Comparison of ENCODE assay signal across 1 cellular context in the genomic region with DNA sequence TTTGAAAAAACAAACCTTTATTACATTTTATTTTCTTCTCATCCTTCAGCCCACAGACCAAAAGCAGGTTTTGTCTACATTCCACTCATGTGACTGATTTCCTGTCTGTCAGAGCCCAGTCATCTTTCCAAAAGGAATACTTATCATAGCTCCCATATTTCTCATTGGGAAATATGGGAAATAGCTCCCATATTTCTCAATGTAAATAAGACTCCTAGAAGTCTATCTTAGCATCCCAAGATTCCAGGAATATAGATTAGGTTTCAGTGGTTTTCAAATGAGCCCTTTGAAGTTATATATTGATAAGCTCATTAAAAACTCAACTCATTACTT.
TF ChIP-seq lines count a peak whose summit lies in the region.

No MANE protein-coding gene starts in this region.

TF ChIP-seq in A549, 52 proteins besides CTCF, POLR2A, EP300 and RAD21 (continued from another document):
- TF ChIP-seq HOXA7 (CRISPR knock-in tag; IDR thresholded peaks at IDR 0.05) (no peak), FOXS1 (CRISPR knock-in tag; IDR thresholded peaks at IDR 0.05) (peak; percentile 60; the same call in 1 of the 2 replicates), SMC3 (IDR thresholded peaks at IDR 0.05) (0 out of 3 replicates have a peak, but pooled peaks have one; percentile 6), GATA3 (IDR thresholded peaks at IDR 0.05; ENCODE audit: borderline replicate concordance) (peak; percentile 78; the same call in 1 of the 2 replicates), CHD4 (IDR thresholded peaks at IDR 0.05; ENCODE audit: borderline replicate concordance) (no peak), FOSB (CRISPR knock-in tag; IDR thresholded peaks at IDR 0.05) (no peak), MAFK (IDR thresholded peaks at IDR 0.05; ENCODE audit: partially characterized antibody) (no peak), CHD2 (IDR thresholded peaks at IDR 0.05; ENCODE audit: low read length, partially characterized antibody) (no peak), HEYL (CRISPR knock-in tag; IDR thresholded peaks at IDR 0.05) (no peak), ZC3H11A (IDR thresholded peaks at IDR 0.05) (no peak), JUN (IDR thresholded peaks at IDR 0.05) (no peak), KDM5A (IDR thresholded peaks at IDR 0.05) (no peak), HOXB5 (CRISPR knock-in tag; IDR thresholded peaks at IDR 0.05) (no peak), CEBPB (IDR thresholded peaks at IDR 0.05) (peak in 1 of 2 experiments; percentile 83; a peak in 3 of 4 replicates), EHF (CRISPR knock-in tag; IDR thresholded peaks at IDR 0.05) (no peak), TP53 (CRISPR knock-in tag; IDR thresholded peaks at IDR 0.05) (no peak), HDAC2 (IDR thresholded peaks at IDR 0.05) (no peak), ESRRA (IDR thresholded peaks at IDR 0.05; ENCODE audit: borderline replicate concordance, low read length) (no peak), TFCP2L1 (CRISPR knock-in tag; IDR thresholded peaks at IDR 0.05) (no peak), HOXB13 (CRISPR knock-in tag; IDR thresholded peaks at IDR 0.05; ENCODE audit: low read depth) (no peak), ZSCAN20 (CRISPR knock-in tag; IDR thresholded peaks at IDR 0.05) (no peak), JUNB (IDR thresholded peaks at IDR 0.05) (peak; percentile 73), FOSL2 (IDR thresholded peaks at IDR 0.05) (peak; percentile 51; the same call in 1 of the 2 replicates), FOSL2 (CRISPR knock-in tag; IDR thresholded peaks at IDR 0.05) (peak; percentile 85), SREBF2 (IDR thresholded peaks at IDR 0.05) (no peak), ZFP36 (IDR thresholded peaks at IDR 0.05; ENCODE audit: borderline replicate concordance, partially characterized antibody) (no peak), RNF2 (IDR thresholded peaks at IDR 0.05; ENCODE audit: borderline replicate concordance, low read depth) (no peak), POLR2AphosphoS2 (conservative IDR thresholded peaks at IDR 0.05; ENCODE audit: low read length) (no peak), ZNF302 (CRISPR knock-in tag; IDR thresholded peaks at IDR 0.05) (no peak), RFX5 (IDR thresholded peaks at IDR 0.05) (no peak), RARB (CRISPR knock-in tag; IDR thresholded peaks at IDR 0.05) (no peak), CBX8 (IDR thresholded peaks at IDR 0.05) (no peak), RCOR1 (IDR thresholded peaks at IDR 0.05; ENCODE audit: low read depth, low read length) (no peak), MYC (IDR thresholded peaks at IDR 0.05; ENCODE audit: borderline replicate concordance, low read length) (no peak)
- TF ChIP-seq, protein P1, sequence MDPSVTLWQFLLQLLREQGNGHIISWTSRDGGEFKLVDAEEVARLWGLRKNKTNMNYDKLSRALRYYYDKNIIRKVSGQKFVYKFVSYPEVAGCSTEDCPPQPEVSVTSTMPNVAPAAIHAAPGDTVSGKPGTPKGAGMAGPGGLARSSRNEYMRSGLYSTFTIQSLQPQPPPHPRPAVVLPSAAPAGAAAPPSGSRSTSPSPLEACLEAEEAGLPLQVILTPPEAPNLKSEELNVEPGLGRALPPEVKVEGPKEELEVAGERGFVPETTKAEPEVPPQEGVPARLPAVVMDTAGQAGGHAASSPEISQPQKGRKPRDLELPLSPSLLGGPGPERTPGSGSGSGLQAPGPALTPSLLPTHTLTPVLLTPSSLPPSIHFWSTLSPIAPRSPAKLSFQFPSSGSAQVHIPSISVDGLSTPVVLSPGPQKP (IDR thresholded peaks at IDR 0.05; ENCODE audit: low read depth, low read length) = no peak
- TF ChIP-seq, protein P2, sequence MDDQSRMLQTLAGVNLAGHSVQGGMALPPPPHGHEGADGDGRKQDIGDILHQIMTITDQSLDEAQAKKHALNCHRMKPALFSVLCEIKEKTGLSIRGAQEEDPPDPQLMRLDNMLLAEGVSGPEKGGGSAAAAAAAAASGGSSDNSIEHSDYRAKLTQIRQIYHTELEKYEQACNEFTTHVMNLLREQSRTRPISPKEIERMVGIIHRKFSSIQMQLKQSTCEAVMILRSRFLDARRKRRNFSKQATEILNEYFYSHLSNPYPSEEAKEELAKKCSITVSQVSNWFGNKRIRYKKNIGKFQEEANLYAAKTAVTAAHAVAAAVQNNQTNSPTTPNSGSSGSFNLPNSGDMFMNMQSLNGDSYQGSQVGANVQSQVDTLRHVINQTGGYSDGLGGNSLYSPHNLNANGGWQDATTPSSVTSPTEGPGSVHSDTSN (IDR thresholded peaks at IDR 0.05) = no peak
- TF ChIP-seq, protein P3, sequence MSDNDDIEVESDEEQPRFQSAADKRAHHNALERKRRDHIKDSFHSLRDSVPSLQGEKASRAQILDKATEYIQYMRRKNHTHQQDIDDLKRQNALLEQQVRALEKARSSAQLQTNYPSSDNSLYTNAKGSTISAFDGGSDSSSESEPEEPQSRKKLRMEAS (IDR thresholded peaks at IDR 0.05) = no peak; the same call in 1 of the 2 replicates
- TF ChIP-seq, protein P4, sequence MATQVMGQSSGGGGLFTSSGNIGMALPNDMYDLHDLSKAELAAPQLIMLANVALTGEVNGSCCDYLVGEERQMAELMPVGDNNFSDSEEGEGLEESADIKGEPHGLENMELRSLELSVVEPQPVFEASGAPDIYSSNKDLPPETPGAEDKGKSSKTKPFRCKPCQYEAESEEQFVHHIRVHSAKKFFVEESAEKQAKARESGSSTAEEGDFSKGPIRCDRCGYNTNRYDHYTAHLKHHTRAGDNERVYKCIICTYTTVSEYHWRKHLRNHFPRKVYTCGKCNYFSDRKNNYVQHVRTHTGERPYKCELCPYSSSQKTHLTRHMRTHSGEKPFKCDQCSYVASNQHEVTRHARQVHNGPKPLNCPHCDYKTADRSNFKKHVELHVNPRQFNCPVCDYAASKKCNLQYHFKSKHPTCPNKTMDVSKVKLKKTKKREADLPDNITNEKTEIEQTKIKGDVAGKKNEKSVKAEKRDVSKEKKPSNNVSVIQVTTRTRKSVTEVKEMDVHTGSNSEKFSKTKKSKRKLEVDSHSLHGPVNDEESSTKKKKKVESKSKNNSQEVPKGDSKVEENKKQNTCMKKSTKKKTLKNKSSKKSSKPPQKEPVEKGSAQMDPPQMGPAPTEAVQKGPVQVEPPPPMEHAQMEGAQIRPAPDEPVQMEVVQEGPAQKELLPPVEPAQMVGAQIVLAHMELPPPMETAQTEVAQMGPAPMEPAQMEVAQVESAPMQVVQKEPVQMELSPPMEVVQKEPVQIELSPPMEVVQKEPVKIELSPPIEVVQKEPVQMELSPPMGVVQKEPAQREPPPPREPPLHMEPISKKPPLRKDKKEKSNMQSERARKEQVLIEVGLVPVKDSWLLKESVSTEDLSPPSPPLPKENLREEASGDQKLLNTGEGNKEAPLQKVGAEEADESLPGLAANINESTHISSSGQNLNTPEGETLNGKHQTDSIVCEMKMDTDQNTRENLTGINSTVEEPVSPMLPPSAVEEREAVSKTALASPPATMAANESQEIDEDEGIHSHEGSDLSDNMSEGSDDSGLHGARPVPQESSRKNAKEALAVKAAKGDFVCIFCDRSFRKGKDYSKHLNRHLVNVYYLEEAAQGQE (IDR thresholded peaks at IDR 0.05) = no peak
- TF ChIP-seq, protein P5, sequence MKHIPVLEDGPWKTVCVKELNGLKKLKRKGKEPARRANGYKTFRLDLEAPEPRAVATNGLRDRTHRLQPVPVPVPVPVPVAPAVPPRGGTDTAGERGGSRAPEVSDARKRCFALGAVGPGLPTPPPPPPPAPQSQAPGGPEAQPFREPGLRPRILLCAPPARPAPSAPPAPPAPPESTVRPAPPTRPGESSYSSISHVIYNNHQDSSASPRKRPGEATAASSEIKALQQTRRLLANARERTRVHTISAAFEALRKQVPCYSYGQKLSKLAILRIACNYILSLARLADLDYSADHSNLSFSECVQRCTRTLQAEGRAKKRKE (CRISPR knock-in tag; IDR thresholded peaks at IDR 0.05; ENCODE audit: low read depth) = no peak
- TF ChIP-seq, protein P6, sequence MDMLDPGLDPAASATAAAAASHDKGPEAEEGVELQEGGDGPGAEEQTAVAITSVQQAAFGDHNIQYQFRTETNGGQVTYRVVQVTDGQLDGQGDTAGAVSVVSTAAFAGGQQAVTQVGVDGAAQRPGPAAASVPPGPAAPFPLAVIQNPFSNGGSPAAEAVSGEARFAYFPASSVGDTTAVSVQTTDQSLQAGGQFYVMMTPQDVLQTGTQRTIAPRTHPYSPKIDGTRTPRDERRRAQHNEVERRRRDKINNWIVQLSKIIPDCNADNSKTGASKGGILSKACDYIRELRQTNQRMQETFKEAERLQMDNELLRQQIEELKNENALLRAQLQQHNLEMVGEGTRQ (IDR thresholded peaks at IDR 0.05) = no peak
- TF ChIP-seq, protein P7, sequence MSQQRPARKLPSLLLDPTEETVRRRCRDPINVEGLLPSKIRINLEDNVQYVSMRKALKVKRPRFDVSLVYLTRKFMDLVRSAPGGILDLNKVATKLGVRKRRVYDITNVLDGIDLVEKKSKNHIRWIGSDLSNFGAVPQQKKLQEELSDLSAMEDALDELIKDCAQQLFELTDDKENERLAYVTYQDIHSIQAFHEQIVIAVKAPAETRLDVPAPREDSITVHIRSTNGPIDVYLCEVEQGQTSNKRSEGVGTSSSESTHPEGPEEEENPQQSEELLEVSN (IDR thresholded peaks at IDR 0.05; ENCODE audit: borderline replicate concordance, low read depth) = no peak
- TF ChIP-seq, protein P8, sequence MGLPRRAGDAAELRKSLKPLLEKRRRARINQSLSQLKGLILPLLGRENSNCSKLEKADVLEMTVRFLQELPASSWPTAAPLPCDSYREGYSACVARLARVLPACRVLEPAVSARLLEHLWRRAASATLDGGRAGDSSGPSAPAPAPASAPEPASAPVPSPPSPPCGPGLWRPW (IDR thresholded peaks at IDR 0.05) = no peak
- TF ChIP-seq, protein P9, sequence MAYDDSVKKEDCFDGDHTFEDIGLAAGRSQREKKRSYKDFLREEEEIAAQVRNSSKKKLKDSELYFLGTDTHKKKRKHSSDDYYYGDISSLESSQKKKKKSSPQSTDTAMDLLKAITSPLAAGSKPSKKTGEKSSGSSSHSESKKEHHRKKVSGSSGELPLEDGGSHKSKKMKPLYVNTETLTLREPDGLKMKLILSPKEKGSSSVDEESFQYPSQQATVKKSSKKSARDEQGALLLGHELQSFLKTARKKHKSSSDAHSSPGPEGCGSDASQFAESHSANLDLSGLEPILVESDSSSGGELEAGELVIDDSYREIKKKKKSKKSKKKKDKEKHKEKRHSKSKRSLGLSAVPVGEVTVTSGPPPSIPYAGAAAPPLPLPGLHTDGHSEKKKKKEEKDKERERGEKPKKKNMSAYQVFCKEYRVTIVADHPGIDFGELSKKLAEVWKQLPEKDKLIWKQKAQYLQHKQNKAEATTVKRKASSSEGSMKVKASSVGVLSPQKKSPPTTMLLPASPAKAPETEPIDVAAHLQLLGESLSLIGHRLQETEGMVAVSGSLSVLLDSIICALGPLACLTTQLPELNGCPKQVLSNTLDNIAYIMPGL (CRISPR knock-in tag; IDR thresholded peaks at IDR 0.05; ENCODE audit: borderline replicate concordance) = no peak
